ENCODE assay signal across 8 cellular contexts in genomic region chr13:111203742-111204386, GRCh38.
DNase-seq lines count a peak whose midpoint lies in the region; ATAC-seq and TF ChIP-seq lines count a peak whose summit lies in the region.

No MANE protein-coding gene starts in this region.

- H3K36me3 Mint-ChIP-seq in memory B cell = peaks cover 20% of the 10 kb centered on the region

- H3K4me3 Mint-ChIP-seq in memory B cell = peak overlapping the region; percentile 71

- TF ChIP-seq CTCF in astrocyte of the cerebellum (IDR thresholded peaks at IDR 0.05; ENCODE audit: low read depth, low read length, missing control alignments) (no peak), vagina (IDR thresholded peaks at IDR 0.05) (no peak)

- ATAC-seq in Right ventricle myocardium superior (ENCODE audit: poor library complexity) (peak; percentile 27), memory B cell (ENCODE audit: low read depth) (peak; percentile 64)

- H3K4me1 ChIP-seq in vagina = peaks cover 64% of the 10 kb centered on the region

- peak overlapping the region; percentile 79 for H3K27ac Mint-ChIP-seq in memory B cell

- no peaks in the 10 kb centered on the region for H3K36me3 ChIP-seq in vagina

- H3K4me3 ChIP-seq in astrocyte of the cerebellum (ENCODE audit: low read depth, low read length) (peak overlapping the region; percentile 22), vagina (no peak overlapping the region)

- H3K27ac ChIP-seq in vagina = peak overlapping the region; percentile 72

- H3K4me1 Mint-ChIP-seq in memory B cell = peaks cover 59% of the 10 kb centered on the region

- no peaks in the 10 kb centered on the region for H3K9me3 Mint-ChIP-seq in memory B cell

- intact Hi-C loops in Right ventricle myocardium superior (cut with DNase I) (no loop called here), cardiac septum (cut with DNase I) (no loop called here), vagina (cut with DNase I) (loop anchor here (10.0 kb wide), 1 partner anchor 49 kb away; no protein-coding TSS in a partner anchor)

- no peaks in the 10 kb centered on the region for H3K27me3 Mint-ChIP-seq in memory B cell

- no peak for DNase-seq in Right ventricle myocardium superior
- no peak for DNase-seq in cardiac septum (ENCODE audit: low spot score)
- no peak for DNase-seq in astrocyte of the cerebellum (ENCODE audit: low read depth)
- no peak for DNase-seq in memory B cell (ENCODE audit: low spot score in 2 of 2)
- no peak for DNase-seq in vagina (ENCODE audit: extremely low spot score in 2 of 2)
- no peak for DNase-seq in NCI-H1436 (lab: John Stamatoyannopoulos, UW)
- DNase-seq in stimulated activated CD4-positive, alpha-beta T cell treated with anti-CD3 and anti-CD28 coated beads, Interleukin-12 subunit alpha, Interleukin-12 subunit beta, amount 100 ng/mL, for 4 hours = no peak
- DNase-seq in GDM1 (lab: John Stamatoyannopoulos, UW) = no peak

- in situ Hi-C loops in astrocyte of the cerebellum (cut with HindIII; ENCODE audit: low sequenced_read_pairs) = no loop called here

- H3K27me3 ChIP-seq in vagina = no peaks in the 10 kb centered on the region

- no peaks in the 10 kb centered on the region for H3K9me3 ChIP-seq in vagina

- no peak for TF ChIP-seq POLR2A in vagina (IDR thresholded peaks at IDR 0.05)
